8 cellular contexts compared by ENCODE assay signal in genomic region chr12:69157023-69157655, GRCh38.
DNase-seq lines count a peak whose midpoint lies in the region; ATAC-seq and TF ChIP-seq lines count a peak whose summit lies in the region.

No MANE protein-coding gene starts in this region.

- intact Hi-C loops in testis (cut with DNase I; ENCODE audit: low total_unique reads), result no loop called here

- DNase-seq in EH (ENCODE audit: low read depth), result peak; percentile 76
- peak; percentile 29 for DNase-seq in RWPE1 (ENCODE audit: low spot score)
- DNase-seq in activated T-helper 1 cell treated with anti-CD3 and anti-CD28 coated beads, Interleukin-2, amount 50 U/mL, for 16 hours (ENCODE audit: low read depth in 1 of 2, low spot score in 1 of 2), result peak; percentile 80 to 84
- DNase-seq in fibroblast of the conjunctiva (ENCODE audit: low read depth), result peak; percentile 66
- peak in 53 of 56 donors; percentile 8 to 88 (median 61) for DNase-seq in nucleus accumbens (lab: John Stamatoyannopoulos, UW)
- DNase-seq in testis, result peak; percentile 92

- no peak for TF ChIP-seq EP300 in Ishikawa (IDR thresholded peaks at IDR 0.05; ENCODE audit: borderline replicate concordance)

- no peak overlapping the region for H3K27ac ChIP-seq in RWPE1
- no peak overlapping the region for H3K27ac ChIP-seq in testis

- POLR2A ChIA-PET in RWPE1 (lab: Yijun Ruan, JAX; ENCODE audit: low non-redundant PET), result no interaction called here

- H3K9me3 ChIP-seq in testis, result no peaks in the 10 kb centered on the region

- CTCF ChIA-PET in RWPE1 (lab: Yijun Ruan, JAX), result interaction anchor here (0.6 to 1.3 kb wide), 6 partner anchors 10 to 1879 kb away, joined by 3 to 5 read pairs (median 3); no protein-coding TSS in a partner anchor

- 13 to 15% methylated on average over 13 of the region's 13 CpGs for WGBS in testis, 2 donors

- H3K4me1 ChIP-seq in testis, result no peaks in the 10 kb centered on the region

- no peak for TF ChIP-seq POLR2A in testis (IDR thresholded peaks at IDR 0.05)

- ATAC-seq in GM21717 (IDR thresholded peaks at IDR 0.05; ENCODE audit: unreplicated experiment), result peak; percentile 95

- TF ChIP-seq CTCF in RWPE1 (conservative IDR thresholded peaks at IDR 0.05; ENCODE audit: low read depth) (peak; percentile 68), testis (IDR thresholded peaks at IDR 0.05) (peak; percentile 60 to 85 (median 63))

- H3K27me3 ChIP-seq in testis, result no peaks in the 10 kb centered on the region

- no peak overlapping the region for H3K4me3 ChIP-seq in testis

- no peaks in the 10 kb centered on the region for H3K36me3 ChIP-seq in testis (ENCODE audit: low read depth, missing control alignments)

- peak; percentile 89 for TF ChIP-seq RAD21 in Ishikawa (IDR thresholded peaks at IDR 0.05; ENCODE audit: low read depth)

TF ChIP-seq in Ishikawa, 13 proteins besides CTCF, POLR2A, EP300 and RAD21:
- TF ChIP-seq ZBTB7A (IDR thresholded peaks at IDR 0.05; ENCODE audit: low read depth), result no peak
- TF ChIP-seq CEBPB (IDR thresholded peaks at IDR 0.05), result no peak
- peak; percentile 30; the same call in 1 of the 2 replicates for TF ChIP-seq MAX (IDR thresholded peaks at IDR 0.05)
- TF ChIP-seq TCF12 (IDR thresholded peaks at IDR 0.05; ENCODE audit: low read depth), result no peak
- no peak for TF ChIP-seq EGR1 (IDR thresholded peaks at IDR 0.05)

Comparison
In these comparisons a context has a peak if more than half of its experiments do, and no peak if none do; other contexts are left out.
1. DNase-seq: peak in every context shown above with its lines; median percentile 92 in testis; 82 in activated T-helper 1 cell treated with anti-CD3 and anti-CD28 coated beads, Interleukin-2, amount 50 U/mL, for 16 hours; 76 in EH; 66 in fibroblast of the conjunctiva; 61 in nucleus accumbens; 29 in RWPE1.